Comparison of ENCODE assay signal across 1 cellular context in genomic region chr3:128584412-128585020, GRCh38.
TF ChIP-seq lines count a peak whose summit lies in the region.

No MANE protein-coding gene starts in this region.

TF ChIP-seq in HepG2, 621 proteins besides CTCF, POLR2A, EP300 and RAD21 (continued from another document):
- TF ChIP-seq IRF2 (CRISPR knock-in tag; IDR thresholded peaks at IDR 0.05) (peak; percentile 33; the same call in 1 of the 2 replicates), HNRNPLL (IDR thresholded peaks at IDR 0.05; ENCODE audit: low read depth, low read length, poor library complexity, severe bottlenecking) (no peak), ZNF775 (CRISPR knock-in tag; IDR thresholded peaks at IDR 0.05; ENCODE audit: borderline replicate concordance) (no peak), PTBP1 (IDR thresholded peaks at IDR 0.05; ENCODE audit: low read depth, low read length, poor library complexity, severe bottlenecking) (peak; percentile 48), ATM (IDR thresholded peaks at IDR 0.05; ENCODE audit: borderline replicate concordance) (no peak), ZNF383 (CRISPR knock-in tag; IDR thresholded peaks at IDR 0.05; ENCODE audit: borderline replicate concordance) (no peak), ELK4 (CRISPR knock-in tag; IDR thresholded peaks at IDR 0.05; ENCODE audit: borderline replicate concordance) (no peak), ZNF446 (CRISPR knock-in tag; IDR thresholded peaks at IDR 0.05) (no peak), ZNF710 (CRISPR knock-in tag; IDR thresholded peaks at IDR 0.05; ENCODE audit: borderline replicate concordance) (no peak), RXRA (CRISPR knock-in tag; IDR thresholded peaks at IDR 0.05) (0 out of 2 replicates have a peak, but pooled peaks have one; percentile 42), ZBTB8A (CRISPR knock-in tag; IDR thresholded peaks at IDR 0.05; ENCODE audit: borderline replicate concordance, low read depth) (no peak), FIP1L1 (IDR thresholded peaks at IDR 0.05; ENCODE audit: borderline replicate concordance, insufficient read depth, low read depth, low read length) (no peak), CREB3 (CRISPR knock-in tag; IDR thresholded peaks at IDR 0.05) (no peak), ZBTB7A (CRISPR knock-in tag; IDR thresholded peaks at IDR 0.05) (no peak), ZNF773 (CRISPR knock-in tag; IDR thresholded peaks at IDR 0.05; ENCODE audit: borderline replicate concordance) (no peak), ZMYM3 (CRISPR knock-in tag; IDR thresholded peaks at IDR 0.05) (no peak), NFIB (CRISPR knock-in tag; IDR thresholded peaks at IDR 0.05; ENCODE audit: borderline replicate concordance) (no peak), SMARCE1 (IDR thresholded peaks at IDR 0.05; ENCODE audit: borderline replicate concordance) (no peak)
